In the genomic region with DNA sequence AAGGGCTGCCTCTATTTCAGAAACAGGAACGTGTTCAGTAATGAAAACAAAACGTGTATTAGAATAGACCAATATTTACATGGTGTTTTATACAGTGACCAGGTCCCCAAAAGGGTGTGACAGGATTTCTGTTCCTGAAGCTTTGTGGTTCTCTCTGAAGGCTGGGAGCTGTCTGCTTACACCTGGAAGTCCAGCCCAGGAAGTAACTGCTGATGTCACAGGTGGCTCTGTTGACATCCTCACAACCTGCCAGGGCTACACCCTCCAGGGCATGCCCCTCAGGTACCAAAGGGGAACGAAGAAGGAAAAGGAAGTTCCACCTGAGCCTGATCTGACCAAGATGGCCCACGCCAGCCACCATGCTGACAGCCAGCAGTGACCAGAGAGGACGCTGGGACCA, we compare ENCODE assay signal across 17 cellular contexts.
DNase-seq lines count a peak whose midpoint lies in the region; ATAC-seq and TF ChIP-seq lines count a peak whose summit lies in the region.
"Had no signal": no experiment of that assay in that cellular context is flagged by ENCODE, and none has a peak within 500 bp of the region (broad histone marks: within the 10 kb centered on the region; RNA-seq: fewer than 3 reads in every experiment).

No MANE protein-coding gene starts in this region.

- TF ChIP-seq POLR2A in vagina (IDR thresholded peaks at IDR 0.05) = no peak

- H3K23ac ChIP-seq in trophoblast cell (ENCODE audit: low read length) = no peak overlapping the region

- no peaks in the 10 kb centered on the region for H3K27me3 ChIP-seq in trophoblast cell (ENCODE audit: insufficient read depth, low read length)
- no peaks in the 10 kb centered on the region for H3K27me3 ChIP-seq in vagina

- peak; percentile 81 for ATAC-seq in left colon
- ATAC-seq: CD8-positive, alpha-beta T cell; HepG2 had no signal

- peak overlapping the region; percentile 41 for H4K91ac ChIP-seq in trophoblast cell (ENCODE audit: low read depth, low read length)

- H3K4me2 ChIP-seq in trophoblast cell (ENCODE audit: low read length) = no peak overlapping the region

- intact Hi-C loops in left colon (cut with DNase I, micrococcal nuclease) = no loop called here
- intact Hi-C loops in activated T-helper 1 cell treated with anti-CD3 and anti-CD28 coated beads, Interleukin-12 subunit alpha, Interleukin-12 subunit beta, Interleukin-2, Interleukin-4 antibody, amounts not matched to agents 30 ng/mL and 10 ng/mL and 1 ng/mL, durations not matched to agents 14 hours and 24 hours and 36 hours (cut with micrococcal nuclease) = no loop called here
- intact Hi-C loops in vagina (cut with DNase I) = no loop called here
- intact Hi-C loops in posterior cingulate gyrus (cut with DNase I) = no loop called here

- TF ChIP-seq CTCF in vagina (IDR thresholded peaks at IDR 0.05) = no peak

- H3K36me3 Mint-ChIP-seq in activated T-helper 1 cell treated with anti-CD3 and anti-CD28 coated beads, Interleukin-12 subunit alpha, Interleukin-12 subunit beta, Interleukin-2, Interleukin-4 antibody, amounts not matched to agents 30 ng/mL and 10 ng/mL and 1 ng/mL, durations not matched to agents 14 hours and 24 hours and 36 hours (ENCODE audit: low read depth) = no peaks in the 10 kb centered on the region
- H3K36me3 Mint-ChIP-seq: CD14-positive monocyte; CD8-positive, alpha-beta T cell had no signal

- no peaks in the 10 kb centered on the region for H3K36me3 ChIP-seq in trophoblast cell (ENCODE audit: control insufficient read depth in 1 of 2, insufficient read depth in 2 of 2, low read length in 2 of 2)
- H3K36me3 ChIP-seq in vagina = no peaks in the 10 kb centered on the region
- H3K36me3 ChIP-seq: HAP-1 had no signal

- H3K79me1 ChIP-seq in trophoblast cell (ENCODE audit: low read length) = peaks cover 7% of the 10 kb centered on the region

- no peaks in the 10 kb centered on the region for H3K79me2 ChIP-seq in trophoblast cell (ENCODE audit: control insufficient read depth, insufficient read depth, low read length, poor library complexity)

- no peak overlapping the region for H3K4me3 ChIP-seq in trophoblast cell (ENCODE audit: low read depth, low read length)
- H3K4me3 ChIP-seq in vagina = no peak overlapping the region
- H3K4me3 ChIP-seq: HAP-1 had no signal

- H3K4me1 ChIP-seq in trophoblast cell (ENCODE audit: control insufficient read depth in 1 of 2, insufficient read depth in 2 of 2, low read length in 2 of 2) = peaks cover 21 to 22% of the 10 kb centered on the region in 2 experiments
- no peaks in the 10 kb centered on the region for H3K4me1 ChIP-seq in vagina
- H3K4me1 ChIP-seq: HAP-1 had no signal

- peak; percentile 29 for DNase-seq in DMS153 (lab: John Stamatoyannopoulos, UW)
- no peak for DNase-seq in DMS153 treated with DMSO at 0.1 percent for 48 hours (lab: John Stamatoyannopoulos, UW; ENCODE audit: unreplicated experiment)
- peak; percentile 33 for DNase-seq in COLO668 (lab: John Stamatoyannopoulos, UW; ENCODE audit: unreplicated experiment)
- DNase-seq in left colon = peak in 1 of 2 donors; percentile 38
- DNase-seq in trophoblast cell = no peak
- no peak for DNase-seq in activated T-helper 1 cell treated with anti-CD3 and anti-CD28 coated beads, Interleukin-12 subunit alpha, Interleukin-12 subunit beta, Interleukin-2, Interleukin-4 antibody, amounts not matched to agents 30 ng/mL and 10 ng/mL and 1 ng/mL, durations not matched to agents 14 hours and 24 hours and 36 hours (ENCODE audit: low spot score)
- no peak for DNase-seq in vagina (ENCODE audit: extremely low spot score in 2 of 2)
- DNase-seq in posterior cingulate gyrus = no peak
- DNase-seq: Caco-2; CD8-positive, alpha-beta T cell; DMS79 treated with DMSO at 0.1 percent for 48 hours; EL; GOT3 had no signal

- peaks cover 3% of the 10 kb centered on the region for H3K27me3 Mint-ChIP-seq in activated T-helper 1 cell treated with anti-CD3 and anti-CD28 coated beads, Interleukin-12 subunit alpha, Interleukin-12 subunit beta, Interleukin-2, Interleukin-4 antibody, amounts not matched to agents 30 ng/mL and 10 ng/mL and 1 ng/mL, durations not matched to agents 14 hours and 24 hours and 36 hours (ENCODE audit: insufficient read depth)

- peak overlapping the region; percentile 51 for H4K8ac ChIP-seq in trophoblast cell (ENCODE audit: low read depth, low read length)

- H3K9me3 ChIP-seq in trophoblast cell (ENCODE audit: insufficient read depth, low read depth, low read length) (no peaks in the 10 kb centered on the region), vagina (no peaks in the 10 kb centered on the region)
- H3K9me3 ChIP-seq: Caco-2, HAP-1 had no signal

- no peak overlapping the region for H3K27ac ChIP-seq in trophoblast cell (ENCODE audit: low read depth, low read length)
- no peak overlapping the region for H3K27ac ChIP-seq in vagina
- H3K27ac ChIP-seq: 22Rv1 had no signal

- H2BK12ac ChIP-seq in trophoblast cell (ENCODE audit: low read length) = peak overlapping the region; percentile 19

- H3K18ac ChIP-seq in trophoblast cell (ENCODE audit: low read length) = peak overlapping the region; percentile 29

- H3K9me3 Mint-ChIP-seq in activated T-helper 1 cell treated with anti-CD3 and anti-CD28 coated beads, Interleukin-12 subunit alpha, Interleukin-12 subunit beta, Interleukin-2, Interleukin-4 antibody, amounts not matched to agents 30 ng/mL and 10 ng/mL and 1 ng/mL, durations not matched to agents 14 hours and 24 hours and 36 hours = no peaks in the 10 kb centered on the region
- H3K9me3 Mint-ChIP-seq: CD14-positive monocyte; CD8-positive, alpha-beta T cell had no signal

- no peak overlapping the region for H3K27ac Mint-ChIP-seq in activated T-helper 1 cell treated with anti-CD3 and anti-CD28 coated beads, Interleukin-12 subunit alpha, Interleukin-12 subunit beta, Interleukin-2, Interleukin-4 antibody, amounts not matched to agents 30 ng/mL and 10 ng/mL and 1 ng/mL, durations not matched to agents 14 hours and 24 hours and 36 hours
- H3K27ac Mint-ChIP-seq: CD14-positive monocyte; CD8-positive, alpha-beta T cell had no signal

- no peak overlapping the region for H4K12ac ChIP-seq in trophoblast cell (ENCODE audit: low read depth, low read length)

- H3K4me1 Mint-ChIP-seq in activated T-helper 1 cell treated with anti-CD3 and anti-CD28 coated beads, Interleukin-12 subunit alpha, Interleukin-12 subunit beta, Interleukin-2, Interleukin-4 antibody, amounts not matched to agents 30 ng/mL and 10 ng/mL and 1 ng/mL, durations not matched to agents 14 hours and 24 hours and 36 hours (ENCODE audit: low read depth) = no peaks in the 10 kb centered on the region
- H3K4me1 Mint-ChIP-seq: CD14-positive monocyte had no signal

- H3K4ac ChIP-seq in trophoblast cell (ENCODE audit: low read depth, low read length) = peak overlapping the region; percentile 24

- H2BK120ac ChIP-seq in trophoblast cell (ENCODE audit: insufficient read depth, low read length, poor library complexity) = no peak overlapping the region

- peak overlapping the region; percentile 7 for H2AK5ac ChIP-seq in trophoblast cell (ENCODE audit: low read length)

- H2BK5ac ChIP-seq in trophoblast cell (ENCODE audit: low read depth, low read length, poor library complexity) = no peak overlapping the region

- peak overlapping the region; percentile 45 for H2AFZ ChIP-seq in trophoblast cell (ENCODE audit: insufficient read depth, low read length, poor library complexity)

- no peak overlapping the region for H3K4me3 Mint-ChIP-seq in activated T-helper 1 cell treated with anti-CD3 and anti-CD28 coated beads, Interleukin-12 subunit alpha, Interleukin-12 subunit beta, Interleukin-2, Interleukin-4 antibody, amounts not matched to agents 30 ng/mL and 10 ng/mL and 1 ng/mL, durations not matched to agents 14 hours and 24 hours and 36 hours
- H3K4me3 Mint-ChIP-seq: CD14-positive monocyte; CD8-positive, alpha-beta T cell had no signal

- peak overlapping the region; percentile 24 for H3K14ac ChIP-seq in trophoblast cell (ENCODE audit: low read length)

- H3K9ac ChIP-seq in trophoblast cell (ENCODE audit: low read length) = no peak overlapping the region

- WGBS in trophoblast cell (ENCODE audit: extremely low coverage, insufficient coverage, insufficient read length) = no CpG with 5 or more reads among the region's 5 CpGs

Comparison
In these comparisons a context has a peak if more than half of its experiments do, and no peak if none do; other contexts are left out.
1. DNase-seq: peak in DMS153 (single experiment) and COLO668 (single experiment); none in DMS153 treated with DMSO at 0.1 percent for 48 hours (single experiment), trophoblast cell (0 of 2), activated T-helper 1 cell treated with anti-CD3 and anti-CD28 coated beads, Interleukin-12 subunit alpha, Interleukin-12 subunit beta, Interleukin-2, Interleukin-4 antibody, amounts not matched to agents 30 ng/mL and 10 ng/mL and 1 ng/mL, durations not matched to agents 14 hours and 24 hours and 36 hours (single experiment), vagina (0 of 2) and posterior cingulate gyrus (0 of 10).